ENCODE assay signal across 1 cellular context in the genomic region with DNA sequence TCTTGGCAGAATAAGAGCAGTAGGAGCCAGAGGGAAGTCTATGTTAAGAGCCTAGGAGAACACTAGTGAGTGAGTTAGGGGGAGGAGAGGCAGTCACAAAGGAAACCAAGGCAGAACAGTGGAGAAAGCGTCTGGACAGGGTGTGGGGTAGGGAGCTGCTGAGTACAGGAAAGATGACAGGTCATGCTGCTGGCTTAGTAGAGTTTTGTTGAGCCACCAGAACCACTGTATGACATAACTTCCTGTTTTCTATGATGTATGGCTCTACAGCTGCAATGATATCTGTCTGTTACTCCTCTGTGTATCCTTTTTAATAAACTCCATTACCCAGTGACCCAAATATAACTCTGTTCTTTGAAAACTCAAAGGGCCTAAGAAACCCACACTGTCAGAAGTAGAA.
TF ChIP-seq lines count a peak whose summit lies in the region.

No MANE protein-coding gene starts in this region.

TF ChIP-seq in K562, 482 proteins besides CTCF, POLR2A, EP300 and RAD21 (continued from another document and continues in another):
- TF ChIP-seq, protein P1, sequence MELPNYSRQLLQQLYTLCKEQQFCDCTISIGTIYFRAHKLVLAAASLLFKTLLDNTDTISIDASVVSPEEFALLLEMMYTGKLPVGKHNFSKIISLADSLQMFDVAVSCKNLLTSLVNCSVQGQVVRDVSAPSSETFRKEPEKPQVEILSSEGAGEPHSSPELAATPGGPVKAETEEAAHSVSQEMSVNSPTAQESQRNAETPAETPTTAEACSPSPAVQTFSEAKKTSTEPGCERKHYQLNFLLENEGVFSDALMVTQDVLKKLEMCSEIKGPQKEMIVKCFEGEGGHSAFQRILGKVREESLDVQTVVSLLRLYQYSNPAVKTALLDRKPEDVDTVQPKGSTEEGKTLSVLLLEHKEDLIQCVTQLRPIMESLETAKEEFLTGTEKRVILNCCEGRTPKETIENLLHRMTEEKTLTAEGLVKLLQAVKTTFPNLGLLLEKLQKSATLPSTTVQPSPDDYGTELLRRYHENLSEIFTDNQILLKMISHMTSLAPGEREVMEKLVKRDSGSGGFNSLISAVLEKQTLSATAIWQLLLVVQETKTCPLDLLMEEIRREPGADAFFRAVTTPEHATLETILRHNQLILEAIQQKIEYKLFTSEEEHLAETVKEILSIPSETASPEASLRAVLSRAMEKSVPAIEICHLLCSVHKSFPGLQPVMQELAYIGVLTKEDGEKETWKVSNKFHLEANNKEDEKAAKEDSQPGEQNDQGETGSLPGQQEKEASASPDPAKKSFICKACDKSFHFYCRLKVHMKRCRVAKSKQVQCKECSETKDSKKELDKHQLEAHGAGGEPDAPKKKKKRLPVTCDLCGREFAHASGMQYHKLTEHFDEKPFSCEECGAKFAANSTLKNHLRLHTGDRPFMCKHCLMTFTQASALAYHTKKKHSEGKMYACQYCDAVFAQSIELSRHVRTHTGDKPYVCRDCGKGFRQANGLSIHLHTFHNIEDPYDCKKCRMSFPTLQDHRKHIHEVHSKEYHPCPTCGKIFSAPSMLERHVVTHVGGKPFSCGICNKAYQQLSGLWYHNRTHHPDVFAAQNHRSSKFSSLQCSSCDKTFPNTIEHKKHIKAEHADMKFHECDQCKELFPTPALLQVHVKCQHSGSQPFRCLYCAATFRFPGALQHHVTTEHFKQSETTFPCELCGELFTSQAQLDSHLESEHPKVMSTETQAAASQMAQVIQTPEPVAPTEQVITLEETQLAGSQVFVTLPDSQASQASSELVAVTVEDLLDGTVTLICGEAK (IDR thresholded peaks at IDR 0.05) = peak; percentile 77
- TF ChIP-seq, protein P1 (CRISPR knock-in tag; IDR thresholded peaks at IDR 0.05) = no peak
- no peak for TF ChIP-seq NR2C2 (CRISPR knock-in tag; IDR thresholded peaks at IDR 0.05)
- TF ChIP-seq NR2C2 (tag; IDR thresholded peaks at IDR 0.05) = 0 out of 2 replicates have a peak, but pooled peaks have one; percentile 18
- TF ChIP-seq RCOR1 (IDR thresholded peaks at IDR 0.05; ENCODE audit: borderline replicate concordance in 1 of 2, low read depth in 2 of 2, low read length in 2 of 2) = peak in 1 of 2 experiments; percentile 61; a peak in 1 of 4 replicates
- no peak for TF ChIP-seq KDM5B (IDR thresholded peaks at IDR 0.05; ENCODE audit: insufficient replicate concordance, low read depth, low read length)
- TF ChIP-seq SMARCA5 (IDR thresholded peaks at IDR 0.05) = peak; percentile 21; the same call in 1 of the 2 replicates
- 0 out of 2 replicates have a peak, but pooled peaks have one; percentile 16 for TF ChIP-seq MTA2 (IDR thresholded peaks at IDR 0.05; ENCODE audit: low read depth)
- TF ChIP-seq NFRKB (IDR thresholded peaks at IDR 0.05; ENCODE audit: low read depth) = peak; percentile 56; the same call in 1 of the 2 replicates
- TF ChIP-seq ZNF140 (CRISPR knock-in tag; IDR thresholded peaks at IDR 0.05) = no peak
- TF ChIP-seq SMARCE1 (IDR thresholded peaks at IDR 0.05) = 0 out of 2 replicates have a peak, but pooled peaks have one; percentile 21
- 0 out of 2 replicates have a peak, but pooled peaks have one; percentile 3 for TF ChIP-seq SMAD3 (CRISPR knock-in tag; conservative IDR thresholded peaks at IDR 0.05)
- TF ChIP-seq NRF1 (conservative IDR thresholded peaks at IDR 0.05 in 1 of 2, IDR thresholded peaks at IDR 0.05 in 1 of 2) = 0 out of 4 replicates have a peak, but pooled peaks of 1 of the 2 experiments have one; percentile 11
- TF ChIP-seq HDGF (IDR thresholded peaks at IDR 0.05) = no peak
- TF ChIP-seq NFE2 (IDR thresholded peaks at IDR 0.05; ENCODE audit: low read depth) = peak; percentile 78
- 0 out of 2 replicates have a peak, but pooled peaks have one; percentile 27 for TF ChIP-seq CXXC5 (CRISPR knock-in tag; IDR thresholded peaks at IDR 0.05)
- TF ChIP-seq ZNF253 (CRISPR knock-in tag; conservative IDR thresholded peaks at IDR 0.05) = 0 out of 2 replicates have a peak, but pooled peaks have one; percentile 29
- TF ChIP-seq DPF2 (IDR thresholded peaks at IDR 0.05) = peak; percentile 67
- TF ChIP-seq, protein P2, sequence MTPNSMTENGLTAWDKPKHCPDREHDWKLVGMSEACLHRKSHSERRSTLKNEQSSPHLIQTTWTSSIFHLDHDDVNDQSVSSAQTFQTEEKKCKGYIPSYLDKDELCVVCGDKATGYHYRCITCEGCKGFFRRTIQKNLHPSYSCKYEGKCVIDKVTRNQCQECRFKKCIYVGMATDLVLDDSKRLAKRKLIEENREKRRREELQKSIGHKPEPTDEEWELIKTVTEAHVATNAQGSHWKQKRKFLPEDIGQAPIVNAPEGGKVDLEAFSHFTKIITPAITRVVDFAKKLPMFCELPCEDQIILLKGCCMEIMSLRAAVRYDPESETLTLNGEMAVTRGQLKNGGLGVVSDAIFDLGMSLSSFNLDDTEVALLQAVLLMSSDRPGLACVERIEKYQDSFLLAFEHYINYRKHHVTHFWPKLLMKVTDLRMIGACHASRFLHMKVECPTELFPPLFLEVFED (CRISPR knock-in tag; conservative IDR thresholded peaks at IDR 0.05) = no peak
- no peak for TF ChIP-seq ZNF324 (CRISPR knock-in tag; IDR thresholded peaks at IDR 0.05)
- TF ChIP-seq EP400 (IDR thresholded peaks at IDR 0.05) = peak; percentile 24; the same call in 1 of the 2 replicates
- TF ChIP-seq ZNF316 (IDR thresholded peaks at IDR 0.05) = peak; percentile 11; the same call in 1 of the 2 replicates
- peak; percentile 82 for TF ChIP-seq ATF7 (IDR thresholded peaks at IDR 0.05)
- peak; percentile 23; the same call in 1 of the 2 replicates for TF ChIP-seq KLF16 (IDR thresholded peaks at IDR 0.05)
- no peak for TF ChIP-seq ATF1 (CRISPR knock-in tag; IDR thresholded peaks at IDR 0.05)
- TF ChIP-seq ATF1 (tag; IDR thresholded peaks at IDR 0.05) = peak; percentile 75
- 0 out of 2 replicates have a peak, but pooled peaks have one; percentile 71 for TF ChIP-seq ZNF175 (CRISPR knock-in tag; IDR thresholded peaks at IDR 0.05; ENCODE audit: low read depth)
- TF ChIP-seq, protein P3, sequence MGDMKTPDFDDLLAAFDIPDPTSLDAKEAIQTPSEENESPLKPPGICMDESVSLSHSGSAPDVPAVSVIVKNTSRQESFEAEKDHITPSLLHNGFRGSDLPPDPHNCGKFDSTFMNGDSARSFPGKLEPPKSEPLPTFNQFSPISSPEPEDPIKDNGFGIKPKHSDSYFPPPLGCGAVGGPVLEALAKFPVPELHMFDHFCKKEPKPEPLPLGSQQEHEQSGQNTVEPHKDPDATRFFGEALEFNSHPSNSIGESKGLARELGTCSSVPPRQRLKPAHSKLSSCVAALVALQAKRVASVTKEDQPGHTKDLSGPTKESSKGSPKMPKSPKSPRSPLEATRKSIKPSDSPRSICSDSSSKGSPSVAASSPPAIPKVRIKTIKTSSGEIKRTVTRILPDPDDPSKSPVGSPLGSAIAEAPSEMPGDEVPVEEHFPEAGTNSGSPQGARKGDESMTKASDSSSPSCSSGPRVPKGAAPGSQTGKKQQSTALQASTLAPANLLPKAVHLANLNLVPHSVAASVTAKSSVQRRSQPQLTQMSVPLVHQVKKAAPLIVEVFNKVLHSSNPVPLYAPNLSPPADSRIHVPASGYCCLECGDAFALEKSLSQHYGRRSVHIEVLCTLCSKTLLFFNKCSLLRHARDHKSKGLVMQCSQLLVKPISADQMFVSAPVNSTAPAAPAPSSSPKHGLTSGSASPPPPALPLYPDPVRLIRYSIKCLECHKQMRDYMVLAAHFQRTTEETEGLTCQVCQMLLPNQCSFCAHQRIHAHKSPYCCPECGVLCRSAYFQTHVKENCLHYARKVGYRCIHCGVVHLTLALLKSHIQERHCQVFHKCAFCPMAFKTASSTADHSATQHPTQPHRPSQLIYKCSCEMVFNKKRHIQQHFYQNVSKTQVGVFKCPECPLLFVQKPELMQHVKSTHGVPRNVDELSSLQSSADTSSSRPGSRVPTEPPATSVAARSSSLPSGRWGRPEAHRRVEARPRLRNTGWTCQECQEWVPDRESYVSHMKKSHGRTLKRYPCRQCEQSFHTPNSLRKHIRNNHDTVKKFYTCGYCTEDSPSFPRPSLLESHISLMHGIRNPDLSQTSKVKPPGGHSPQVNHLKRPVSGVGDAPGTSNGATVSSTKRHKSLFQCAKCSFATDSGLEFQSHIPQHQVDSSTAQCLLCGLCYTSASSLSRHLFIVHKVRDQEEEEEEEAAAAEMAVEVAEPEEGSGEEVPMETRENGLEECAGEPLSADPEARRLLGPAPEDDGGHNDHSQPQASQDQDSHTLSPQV (IDR thresholded peaks at IDR 0.05) = peak; percentile 73
- peak; percentile 37 for TF ChIP-seq CCNT2 (IDR thresholded peaks at IDR 0.05; ENCODE audit: borderline replicate concordance, extremely low read depth, insufficient read length, low read depth, low read length)
- TF ChIP-seq RBFOX2 (IDR thresholded peaks at IDR 0.05; ENCODE audit: low read depth, low read length) = peak; percentile 51
- peak; percentile 93 for TF ChIP-seq MEIS2 (IDR thresholded peaks at IDR 0.05; ENCODE audit: partially characterized antibody)
- TF ChIP-seq COPS2 (conservative IDR thresholded peaks at IDR 0.05) = no peak
- 0 out of 2 replicates have a peak, but pooled peaks have one; percentile 23 for TF ChIP-seq TARDBP (IDR thresholded peaks at IDR 0.05)
- TF ChIP-seq SMAD4 (CRISPR knock-in tag; conservative IDR thresholded peaks at IDR 0.05) = peak; percentile 77
- TF ChIP-seq FOXJ3 (CRISPR knock-in tag; IDR thresholded peaks at IDR 0.05) = no peak
- TF ChIP-seq, protein P4, sequence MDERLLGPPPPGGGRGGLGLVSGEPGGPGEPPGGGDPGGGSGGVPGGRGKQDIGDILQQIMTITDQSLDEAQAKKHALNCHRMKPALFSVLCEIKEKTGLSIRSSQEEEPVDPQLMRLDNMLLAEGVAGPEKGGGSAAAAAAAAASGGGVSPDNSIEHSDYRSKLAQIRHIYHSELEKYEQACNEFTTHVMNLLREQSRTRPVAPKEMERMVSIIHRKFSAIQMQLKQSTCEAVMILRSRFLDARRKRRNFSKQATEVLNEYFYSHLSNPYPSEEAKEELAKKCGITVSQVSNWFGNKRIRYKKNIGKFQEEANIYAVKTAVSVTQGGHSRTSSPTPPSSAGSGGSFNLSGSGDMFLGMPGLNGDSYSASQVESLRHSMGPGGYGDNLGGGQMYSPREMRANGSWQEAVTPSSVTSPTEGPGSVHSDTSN (CRISPR knock-in tag; IDR thresholded peaks at IDR 0.05; ENCODE audit: low read depth) = no peak
- TF ChIP-seq, protein P4 (tag; conservative IDR thresholded peaks at IDR 0.05; ENCODE audit: low read depth) = peak; percentile 90
- TF ChIP-seq L3MBTL2 (IDR thresholded peaks at IDR 0.05) = peak; percentile 43; the same call in 1 of the 2 replicates
- TF ChIP-seq EHMT2 (IDR thresholded peaks at IDR 0.05) = peak; percentile 91
- peak; percentile 27 for TF ChIP-seq HMGN3 (IDR thresholded peaks at IDR 0.05; ENCODE audit: borderline replicate concordance, extremely low read depth, insufficient read length, low read depth, low read length)
- TF ChIP-seq TRIM24 (IDR thresholded peaks at IDR 0.05) = 0 out of 4 replicates have a peak, but pooled peaks of 1 of the 2 experiments have one; percentile 29
- TF ChIP-seq, protein P5, sequence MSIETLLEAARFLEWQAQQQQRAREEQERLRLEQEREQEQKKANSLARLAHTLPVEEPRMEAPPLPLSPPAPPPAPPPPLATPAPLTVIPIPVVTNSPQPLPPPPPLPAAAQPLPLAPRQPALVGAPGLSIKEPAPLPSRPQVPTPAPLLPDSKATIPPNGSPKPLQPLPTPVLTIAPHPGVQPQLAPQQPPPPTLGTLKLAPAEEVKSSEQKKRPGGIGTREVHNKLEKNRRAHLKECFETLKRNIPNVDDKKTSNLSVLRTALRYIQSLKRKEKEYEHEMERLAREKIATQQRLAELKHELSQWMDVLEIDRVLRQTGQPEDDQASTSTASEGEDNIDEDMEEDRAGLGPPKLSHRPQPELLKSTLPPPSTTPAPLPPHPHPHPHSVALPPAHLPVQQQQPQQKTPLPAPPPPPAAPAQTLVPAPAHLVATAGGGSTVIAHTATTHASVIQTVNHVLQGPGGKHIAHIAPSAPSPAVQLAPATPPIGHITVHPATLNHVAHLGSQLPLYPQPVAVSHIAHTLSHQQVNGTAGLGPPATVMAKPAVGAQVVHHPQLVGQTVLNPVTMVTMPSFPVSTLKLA (conservative IDR thresholded peaks at IDR 0.05) = peak in 1 of 2 experiments; percentile 23; a peak in 1 of 4 replicates
- TF ChIP-seq, protein P6, sequence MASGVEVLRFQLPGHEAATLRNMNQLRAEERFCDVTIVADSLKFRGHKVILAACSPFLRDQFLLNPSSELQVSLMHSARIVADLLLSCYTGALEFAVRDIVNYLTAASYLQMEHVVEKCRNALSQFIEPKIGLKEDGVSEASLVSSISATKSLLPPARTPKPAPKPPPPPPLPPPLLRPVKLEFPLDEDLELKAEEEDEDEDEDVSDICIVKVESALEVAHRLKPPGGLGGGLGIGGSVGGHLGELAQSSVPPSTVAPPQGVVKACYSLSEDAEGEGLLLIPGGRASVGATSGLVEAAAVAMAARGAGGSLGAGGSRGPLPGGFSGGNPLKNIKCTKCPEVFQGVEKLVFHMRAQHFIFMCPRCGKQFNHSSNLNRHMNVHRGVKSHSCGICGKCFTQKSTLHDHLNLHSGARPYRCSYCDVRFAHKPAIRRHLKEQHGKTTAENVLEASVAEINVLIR (CRISPR knock-in tag; IDR thresholded peaks at IDR 0.05) = peak; percentile 58
